ENCODE assay signal across 8 cellular contexts in the genomic region with DNA sequence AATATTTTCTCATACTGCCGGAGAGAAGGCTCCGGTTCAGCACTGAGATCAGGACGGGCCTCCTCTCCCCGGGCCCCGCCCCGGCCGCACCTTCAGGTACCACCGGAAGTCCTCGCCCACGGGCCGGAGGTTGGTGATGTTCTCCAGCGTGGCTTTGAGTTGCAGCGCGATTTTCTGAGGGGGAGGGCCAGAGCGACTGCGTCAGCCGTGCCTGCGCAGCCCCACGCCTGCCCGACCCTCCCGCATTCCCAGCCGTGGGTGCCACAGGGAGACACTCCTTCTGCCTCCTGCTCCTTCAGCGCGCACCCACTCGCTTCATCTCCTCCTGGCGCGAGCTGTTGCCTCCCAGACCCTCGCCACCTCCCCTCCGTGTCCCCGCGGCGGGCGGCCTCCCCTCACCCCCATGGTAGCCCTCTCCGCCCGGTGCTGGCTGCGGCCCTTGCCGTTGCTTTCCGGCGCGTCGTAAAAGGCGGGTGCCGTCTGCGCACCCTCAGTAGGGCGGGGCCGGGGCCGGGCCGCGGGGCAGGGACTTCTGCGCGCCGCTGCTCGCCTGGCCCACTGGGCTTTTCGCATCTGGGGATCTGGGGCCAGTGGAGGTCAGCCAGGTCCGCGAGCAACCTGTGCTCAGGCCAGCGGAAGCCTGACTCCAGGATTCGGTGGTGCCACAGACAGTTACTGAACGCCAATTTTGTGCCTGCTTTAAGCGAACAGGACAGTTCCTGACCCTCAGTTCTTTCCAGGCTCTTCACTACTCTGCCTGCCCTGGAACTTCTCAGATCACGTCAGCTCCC.
DNase-seq lines count a peak whose midpoint lies in the region; ATAC-seq and TF ChIP-seq lines count a peak whose summit lies in the region.

A gene (minus strand): TSS at position 464 of the 791 bp plus-strand sequence. CDS start 59 bp downstream, at position 405.

- H3K27me3 ChIP-seq in brain microvascular endothelial cell (replicated peaks) (no peaks in the 10 kb centered on the region), iPS DF 6.9 (ENCODE audit: control insufficient read depth, insufficient read depth, low read length) (no peaks in the 10 kb centered on the region)

- in situ Hi-C loops in brain microvascular endothelial cell (cut with HindIII; ENCODE audit: low pct_ligation_motif_present, low sequenced_read_pairs) = no loop called here

- H3K36me3 ChIP-seq in brain microvascular endothelial cell (replicated peaks) (peaks cover 9% of the 10 kb centered on the region), iPS DF 6.9 (ENCODE audit: control insufficient read depth, insufficient read depth, low read length) (no peaks in the 10 kb centered on the region)

- ATAC-seq in GM18520 (IDR thresholded peaks at IDR 0.05; ENCODE audit: unreplicated experiment) (peak; percentile 83), HG03064 (IDR thresholded peaks at IDR 0.05; ENCODE audit: low read depth, unreplicated experiment) (peak; percentile 94)

- H3K4me3 ChIP-seq in brain microvascular endothelial cell (ENCODE audit: low read depth, low read length) = peak within 1 kb of the TSS; percentile 97
- peak within 1 kb of the TSS; percentile 62 for H3K4me3 ChIP-seq in iPS DF 6.9 (ENCODE audit: low read length)
- H3K4me3 ChIP-seq in skeletal muscle cell (ENCODE audit: low read depth, low read length) = peak within 1 kb of the TSS; percentile 73

- H3K27ac ChIP-seq in 22Rv1 = peak within 1 kb of the TSS; percentile 93
- H3K27ac ChIP-seq in brain microvascular endothelial cell = peak within 1 kb of the TSS; percentile 97
- H3K27ac ChIP-seq in iPS DF 6.9 (ENCODE audit: low read length) = no peak within 1 kb of the TSS

- H3K9me3 ChIP-seq in iPS DF 6.9 (ENCODE audit: control insufficient read depth, insufficient read depth, low read length) = no peaks in the 10 kb centered on the region

- WGBS in iPS DF 6.9 (ENCODE audit: insufficient coverage, insufficient read length) = no CpG with 5 or more reads among the region's 61 CpGs

- peak; percentile 95 for DNase-seq in NCI-H2107 treated with DMSO at 0.1 percent for 48 hours (lab: John Stamatoyannopoulos, UW; ENCODE audit: unreplicated experiment)
- DNase-seq in UCSD-AML1 (lab: John Stamatoyannopoulos, UW; ENCODE audit: unreplicated experiment) = peak; percentile 92
- peak; percentile 90 for DNase-seq in brain microvascular endothelial cell
- peak; percentile 73 for DNase-seq in iPS DF 6.9 (ENCODE audit: low read depth, low spot score)
- DNase-seq in skeletal muscle cell (ENCODE audit: low read depth) = peak; percentile 66

- TF ChIP-seq CTCF in 22Rv1 (IDR thresholded peaks at IDR 0.05) = no peak
- no peak for TF ChIP-seq CTCF in brain microvascular endothelial cell (IDR thresholded peaks at IDR 0.05; ENCODE audit: low read depth, low read length, missing control alignments)

- H3K4me1 ChIP-seq in iPS DF 6.9 (ENCODE audit: control insufficient read depth, insufficient read depth, low read length) = no peaks in the 10 kb centered on the region
